ENCODE assay signal across 10 cellular contexts in genomic region chr1:226675720-226676357, GRCh38.
DNase-seq lines count a peak whose midpoint lies in the region; ATAC-seq and TF ChIP-seq lines count a peak whose summit lies in the region.
"Had no signal": no experiment of that assay in that cellular context is flagged by ENCODE, and none has a peak within 500 bp of the region (broad histone marks: within the 10 kb centered on the region; RNA-seq: fewer than 3 reads in every experiment).

No MANE protein-coding gene starts in this region.

- TF ChIP-seq CTCF in KMS-11 (conservative IDR thresholded peaks at IDR 0.05; ENCODE audit: low read depth, low read length), result no peak
- TF ChIP-seq CTCF in breast epithelium (IDR thresholded peaks at IDR 0.05), result no peak
- TF ChIP-seq CTCF in SK-N-SH (IDR thresholded peaks at IDR 0.05), result no peak

- TF ChIP-seq RAD21 in SK-N-SH (IDR thresholded peaks at IDR 0.05; ENCODE audit: low read length), result no peak

- no peak for TF ChIP-seq POLR2A in breast epithelium (IDR thresholded peaks at IDR 0.05)

- TF ChIP-seq EP300 in SK-N-SH (IDR thresholded peaks at IDR 0.05; ENCODE audit: borderline replicate concordance in 1 of 2, low read depth in 1 of 2, low read length in 1 of 2), result no peak

- H3K27ac ChIP-seq in BLaER1 (peak overlapping the region; percentile 72; the same call in 1 of the 2 replicates), KMS-11 (no peak overlapping the region), breast epithelium (peak overlapping the region; percentile 84 to 89), SK-N-SH (ENCODE audit: low read depth in 2 of 2, low read length in 1 of 2) (no peak overlapping the region)

- H3K36me3 ChIP-seq in BLaER1 (peaks cover 13% of the 10 kb centered on the region), KMS-11 (ENCODE audit: insufficient read depth) (no peaks in the 10 kb centered on the region), breast epithelium (no peaks in the 10 kb centered on the region), SK-N-SH (replicated peaks in 1 of 2; ENCODE audit: control insufficient read depth in 1 of 2, insufficient read depth in 2 of 2, low read length in 1 of 2) (no peaks in the 10 kb centered on the region)

- H3K4me2 ChIP-seq in BLaER1 (peak overlapping the region; percentile 94), KMS-11 (peak overlapping the region; percentile 43; the same call in 1 of the 2 replicates), SK-N-SH (no peak overlapping the region)

- H3K4me1 Mint-ChIP-seq in naive thymus-derived CD8-positive, alpha-beta T cell, result peaks cover 68 to 99% (median 99%) of the 10 kb centered on the region in 4 donors

- ATAC-seq in naive thymus-derived CD8-positive, alpha-beta T cell, result peak in 1 of 2 donors; percentile 6
- ATAC-seq in GM18498 (IDR thresholded peaks at IDR 0.05; ENCODE audit: unreplicated experiment) (no peak), GM19467 (IDR thresholded peaks at IDR 0.05; ENCODE audit: unreplicated experiment) (no peak)
- ATAC-seq: HCT116 had no signal

- H3K9me2 ChIP-seq in SK-N-SH, result no peaks in the 10 kb centered on the region

- H3K27ac Mint-ChIP-seq in naive thymus-derived CD8-positive, alpha-beta T cell, result peak overlapping the region; percentile 99 to 100 (median 99)

- H3K27me3 ChIP-seq in BLaER1, result no peaks in the 10 kb centered on the region
- H3K27me3 ChIP-seq in KMS-11 (ENCODE audit: insufficient read depth, low read depth), result no peaks in the 10 kb centered on the region
- H3K27me3 ChIP-seq in breast epithelium, result no peaks in the 10 kb centered on the region
- H3K27me3 ChIP-seq in SK-N-SH (ENCODE audit: insufficient read depth), result no peaks in the 10 kb centered on the region

- POLR2A ChIA-PET in naive thymus-derived CD8-positive, alpha-beta T cell (lab: Charles Lee), result interaction anchor here (0.8 to 33.5 kb wide), 7 partner anchors 22 to 63 kb away, joined by 4 to 613 read pairs (median 13); partner anchors contain the start of gene ITPKB
- POLR2A ChIA-PET in SK-N-SH (lab: Yijun Ruan, JAX), result no interaction called here

- peak overlapping the region; percentile 62 to 97 (median 87) for H3K4me3 Mint-ChIP-seq in naive thymus-derived CD8-positive, alpha-beta T cell

- H3F3A ChIP-seq in SK-N-SH (replicated peaks; ENCODE audit: insufficient read depth), result no peaks in the 10 kb centered on the region

- H4K20me1 ChIP-seq in BLaER1 (peaks cover 87% of the 10 kb centered on the region), KMS-11 (ENCODE audit: insufficient read depth) (no peaks in the 10 kb centered on the region), SK-N-SH (ENCODE audit: insufficient read depth) (no peaks in the 10 kb centered on the region)

- H3K79me2 ChIP-seq in KMS-11 (ENCODE audit: insufficient read depth, low read depth), result peaks cover 5% of the 10 kb centered on the region; the same call in 1 of the 2 replicates
- H3K79me2 ChIP-seq in SK-N-SH (ENCODE audit: insufficient read depth), result no peaks in the 10 kb centered on the region

- CTCF ChIA-PET in SK-N-SH (lab: Yijun Ruan, JAX), result no interaction called here

- WGBS in SK-N-SH (ENCODE audit: low lambda C conversion rate), result 94% methylated on average over 7 of the region's 7 CpGs

- H3K36me3 Mint-ChIP-seq in naive thymus-derived CD8-positive, alpha-beta T cell, result peaks cover 0 to 44% (median 8%) of the 10 kb centered on the region in 3 donors

- no peak overlapping the region for H2AFZ ChIP-seq in KMS-11 (ENCODE audit: low read depth)
- H2AFZ ChIP-seq in SK-N-SH (ENCODE audit: low read depth), result no peak overlapping the region

- H3K4me1 ChIP-seq in BLaER1 (peaks cover 98% of the 10 kb centered on the region), KMS-11 (ENCODE audit: low read depth, poor library complexity, severe bottlenecking) (peaks cover 57% of the 10 kb centered on the region), breast epithelium (peaks cover 5 to 20% of the 10 kb centered on the region in 2 donors), SK-N-SH (ENCODE audit: control insufficient read depth in 1 of 2, insufficient read depth in 2 of 2, low read depth in 1 of 2, low read length in 1 of 2) (peaks cover 13 to 21% of the 10 kb centered on the region in 2 experiments)

- H3K9me3 ChIP-seq in BLaER1 (no peaks in the 10 kb centered on the region), breast epithelium (no peaks in the 10 kb centered on the region), SK-N-SH (no peaks in the 10 kb centered on the region)

- H3K9ac ChIP-seq in BLaER1 (peak overlapping the region; percentile 11; the same call in 1 of the 2 replicates), KMS-11 (no peak overlapping the region), SK-N-SH (no peak overlapping the region)

- intact Hi-C loops in breast epithelium (cut with DNase I; ENCODE audit: low total_unique reads), result no loop called here

- H3K4me3 ChIP-seq in BLaER1 (peak overlapping the region; percentile 51; the same call in 1 of the 2 replicates), KMS-11 (IDR thresholded peaks at IDR 0.05; ENCODE audit: insufficient read depth, low read depth, low read length) (no peak overlapping the region), breast epithelium (no peak overlapping the region), SK-N-SH (ENCODE audit: low read depth in 2 of 2, low read length in 1 of 2) (no peak overlapping the region)

- DNase-seq in breast epithelium (ENCODE audit: low spot score in 2 of 2), result no peak
- peak in 1 of 10 donors; percentile 36 for DNase-seq in naive thymus-derived CD8-positive, alpha-beta T cell
- no peak for DNase-seq in SK-N-SH
- DNase-seq in NCI-H1417 (lab: John Stamatoyannopoulos, UW), result no peak
- DNase-seq: NCI-H226 had no signal

- H3K9me3 Mint-ChIP-seq in naive thymus-derived CD8-positive, alpha-beta T cell, result no peaks in the 10 kb centered on the region

- H3K27me3 Mint-ChIP-seq in naive thymus-derived CD8-positive, alpha-beta T cell, result no peaks in the 10 kb centered on the region

TF ChIP-seq in SK-N-SH, 30 proteins besides CTCF, POLR2A, EP300 and RAD21:
- TF ChIP-seq SMC3 (IDR thresholded peaks at IDR 0.05; ENCODE audit: low read depth, low read length), result no peak
- TF ChIP-seq PBX3 (IDR thresholded peaks at IDR 0.05), result no peak
- TF ChIP-seq MXI1 (IDR thresholded peaks at IDR 0.05; ENCODE audit: low read depth, low read length), result no peak
- TF ChIP-seq, protein P1, sequence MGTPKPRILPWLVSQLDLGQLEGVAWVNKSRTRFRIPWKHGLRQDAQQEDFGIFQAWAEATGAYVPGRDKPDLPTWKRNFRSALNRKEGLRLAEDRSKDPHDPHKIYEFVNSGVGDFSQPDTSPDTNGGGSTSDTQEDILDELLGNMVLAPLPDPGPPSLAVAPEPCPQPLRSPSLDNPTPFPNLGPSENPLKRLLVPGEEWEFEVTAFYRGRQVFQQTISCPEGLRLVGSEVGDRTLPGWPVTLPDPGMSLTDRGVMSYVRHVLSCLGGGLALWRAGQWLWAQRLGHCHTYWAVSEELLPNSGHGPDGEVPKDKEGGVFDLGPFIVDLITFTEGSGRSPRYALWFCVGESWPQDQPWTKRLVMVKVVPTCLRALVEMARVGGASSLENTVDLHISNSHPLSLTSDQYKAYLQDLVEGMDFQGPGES (IDR thresholded peaks at IDR 0.05; ENCODE audit: low read depth, low read length), result no peak

Comparison
In these comparisons a context has a peak if more than half of its experiments do, and no peak if none do; other contexts are left out.
1. H3K27ac ChIP-seq: peak in BLaER1 (single experiment) and breast epithelium (2 of 2); none in KMS-11 (single experiment) and SK-N-SH (0 of 2).